10 cellular contexts compared by ENCODE assay signal in genomic region chrX:77446840-77447239, GRCh38. TPM values are rescaled to one million over a fixed set of nuclear protein-coding genes. Genes with fewer than 3 reads are reported as not detected.
DNase-seq lines count a peak whose midpoint lies in the region; ATAC-seq, FAIRE-seq and TF ChIP-seq lines count a peak whose summit lies in the region.
"Had no signal": no experiment of that assay in that cellular context is flagged by ENCODE, and none has a peak within 500 bp of the region (broad histone marks: within the 10 kb centered on the region; RNA-seq: fewer than 3 reads in every experiment).

No MANE protein-coding gene starts in this region.

- no peak overlapping the region for H3K27ac ChIP-seq in H9 (ENCODE audit: insufficient read length, low read depth, low read length)
- peak overlapping the region in 1 of 2 donors; percentile 49 for H3K27ac ChIP-seq in ascending aorta

- peaks cover 20% of the 10 kb centered on the region for H3K27me3 Mint-ChIP-seq in H9 (ENCODE audit: low read depth)

- H3K4me3 ChIP-seq in ascending aorta (peak overlapping the region; percentile 44 to 60), iPS-11a (ENCODE audit: low read depth, low read length) (peak overlapping the region; percentile 54)

- ATAC-seq in stimulated activated effector memory CD8-positive, alpha-beta T cell treated with anti-CD3 and anti-CD28 coated beads, Interleukin-12 subunit alpha, Interleukin-12 subunit beta, amount 100 ng/mL, for 72 hours: peak; percentile 48
- ATAC-seq in HG03442 (IDR thresholded peaks at IDR 0.05; ENCODE audit: unreplicated experiment): no peak

- H4K5ac ChIP-seq in H9 (ENCODE audit: insufficient read length, low read depth, low read length): no peak overlapping the region

- no peak overlapping the region for H3T11ph ChIP-seq in H9 (ENCODE audit: low read length)

- FAIRE-seq in frontal cortex (lab: Jason Lieb, UNC): no peak

- peaks cover 15% of the 10 kb centered on the region for H3K23me2 ChIP-seq in H9 (ENCODE audit: insufficient read length, low read depth, low read length, poor library complexity, severe bottlenecking)

- H2AFZ ChIP-seq in H9 (ENCODE audit: low read length): no peak overlapping the region

- H3K9ac ChIP-seq in H9 (ENCODE audit: extremely low read depth, insufficient read length, low read length): peak overlapping the region; percentile 55

- H3K4me1 ChIP-seq in H9 (ENCODE audit: insufficient read depth, low read length) (no peaks in the 10 kb centered on the region), ascending aorta (no peaks in the 10 kb centered on the region)

- H3K4me1 Mint-ChIP-seq in H9: peaks cover 2 to 10% of the 10 kb centered on the region in 2 experiments; a peak in 3 of 4 replicates
- H3K4me1 Mint-ChIP-seq in stimulated activated effector memory CD8-positive, alpha-beta T cell treated with anti-CD3 and anti-CD28 coated beads, Interleukin-12 subunit alpha, Interleukin-12 subunit beta, amount 100 ng/mL, for 72 hours: peaks cover 10% of the 10 kb centered on the region

- H4K91ac ChIP-seq in H9 (ENCODE audit: insufficient read length, low read depth, low read length): no peak overlapping the region

- H3K9me3 ChIP-seq in H9 (ENCODE audit: control insufficient read depth, low read depth, low read length): peaks cover under 1% of the 10 kb centered on the region
- H3K9me3 ChIP-seq in ascending aorta: no peaks in the 10 kb centered on the region

- H2BK120ac ChIP-seq in H9 (ENCODE audit: low read depth, low read length, poor library complexity, severe bottlenecking): no peak overlapping the region

- peaks cover 66 to 68% of the 10 kb centered on the region in 2 experiments for H3K9me3 Mint-ChIP-seq in H9
- no peaks in the 10 kb centered on the region for H3K9me3 Mint-ChIP-seq in stimulated activated effector memory CD8-positive, alpha-beta T cell treated with anti-CD3 and anti-CD28 coated beads, Interleukin-12 subunit alpha, Interleukin-12 subunit beta, amount 100 ng/mL, for 72 hours

- no CpG with 5 or more reads among the region's 16 CpGs for WGBS in H9 (ENCODE audit: extremely low coverage, insufficient read length, low lambda C conversion rate)

- no peaks in the 10 kb centered on the region for H3K79me1 ChIP-seq in H9 (ENCODE audit: insufficient read depth, low read depth, low read length, poor library complexity, severe bottlenecking)

- H4K8ac ChIP-seq in H9 (replicated peaks; ENCODE audit: insufficient read length, low read depth, low read length): no peak overlapping the region

- H2BK20ac ChIP-seq in H9 (ENCODE audit: low read depth, low read length, poor library complexity, severe bottlenecking): no peak overlapping the region

- intact Hi-C loops in ascending aorta (cut with DNase I): loop anchor here (10.0 kb wide), 1 partner anchor 362 kb away; no protein-coding TSS in a partner anchor

- no peak overlapping the region for H3K56ac ChIP-seq in H9 (ENCODE audit: insufficient read length, low read depth, low read length)

- no peak overlapping the region for H3K4ac ChIP-seq in H9 (ENCODE audit: low read depth, low read length)

- no peak overlapping the region for H2BK12ac ChIP-seq in H9 (ENCODE audit: insufficient read length, low read depth, low read length)

- no peak overlapping the region for H3K18ac ChIP-seq in H9 (ENCODE audit: insufficient read length, low read depth, low read length)

- DNase-seq in H9: no peak
- no peak for DNase-seq in ascending aorta (ENCODE audit: low spot score in 2 of 2)
- DNase-seq in stimulated activated effector memory CD8-positive, alpha-beta T cell treated with anti-CD3 and anti-CD28 coated beads, Interleukin-12 subunit alpha, Interleukin-12 subunit beta, amount 100 ng/mL, for 72 hours (ENCODE audit: low spot score in 2 of 2): peak in 1 of 2 donors; percentile 44
- DNase-seq in frontal cortex (ENCODE audit: low spot score in 2 of 2): no peak
- DNase-seq in foreskin melanocyte: no peak
- DNase-seq: cortex of kidney had no signal

- peaks cover 0 to 10% (median 3%) of the 10 kb centered on the region in 3 experiments; a peak in 4 of 7 replicates for H3K36me3 Mint-ChIP-seq in H9 (ENCODE audit: insufficient read depth in 1 of 3, low read depth in 3 of 3)
- H3K36me3 Mint-ChIP-seq in stimulated activated effector memory CD8-positive, alpha-beta T cell treated with anti-CD3 and anti-CD28 coated beads, Interleukin-12 subunit alpha, Interleukin-12 subunit beta, amount 100 ng/mL, for 72 hours: no peaks in the 10 kb centered on the region

- TF ChIP-seq CTCF in H9 (conservative IDR thresholded peaks at IDR 0.05) (no peak), ascending aorta (IDR thresholded peaks at IDR 0.05) (no peak)

- H3K4me2 ChIP-seq in H9 (ENCODE audit: insufficient read depth, insufficient read length, low read length): peak overlapping the region; percentile 46

- H3K4me3 Mint-ChIP-seq in H9: peak overlapping the region; percentile 71 to 77
- peak overlapping the region; percentile 67 for H3K4me3 Mint-ChIP-seq in stimulated activated effector memory CD8-positive, alpha-beta T cell treated with anti-CD3 and anti-CD28 coated beads, Interleukin-12 subunit alpha, Interleukin-12 subunit beta, amount 100 ng/mL, for 72 hours

- no peak overlapping the region for H3K23ac ChIP-seq in H9 (ENCODE audit: insufficient read length, low read depth, low read length)

- no peak overlapping the region for H2AK5ac ChIP-seq in H9 (ENCODE audit: insufficient read length, low read length)

- no peak overlapping the region for H3K27ac Mint-ChIP-seq in H9
- no peak overlapping the region for H3K27ac Mint-ChIP-seq in stimulated activated effector memory CD8-positive, alpha-beta T cell treated with anti-CD3 and anti-CD28 coated beads, Interleukin-12 subunit alpha, Interleukin-12 subunit beta, amount 100 ng/mL, for 72 hours

- H3K79me2 ChIP-seq in H9 (ENCODE audit: insufficient read depth, low read length): no peaks in the 10 kb centered on the region

- no peaks in the 10 kb centered on the region for H4K20me1 ChIP-seq in H9 (ENCODE audit: control insufficient read depth, insufficient read depth, insufficient read length)

- H3K27me3 ChIP-seq in H9 (ENCODE audit: insufficient read depth, low read length) (no peaks in the 10 kb centered on the region), ascending aorta (no peaks in the 10 kb centered on the region)

- H2BK15ac ChIP-seq in H9 (ENCODE audit: low read depth, low read length): no peak overlapping the region

- H2BK5ac ChIP-seq in H9 (ENCODE audit: insufficient read length, low read length): no peak overlapping the region

- H3K36me3 ChIP-seq in ascending aorta: no peaks in the 10 kb centered on the region

- H3K14ac ChIP-seq in H9 (ENCODE audit: insufficient read depth, low read length): no peak overlapping the region

RNA-seq across cellular contexts. Expression of gene FGF16, which starts 0.3 kb away (rescaled TPM):
- total RNA-seq in H9 (2021) (2.8 and 3.8 TPM in 2 replicates), ascending aorta (not detected), frontal cortex (0.41 TPM)
- total RNA-seq: LHCN-M2, SK-MEL-5 had no signal
